Comparison of ENCODE assay signal across 1 cellular context in the genomic region with DNA sequence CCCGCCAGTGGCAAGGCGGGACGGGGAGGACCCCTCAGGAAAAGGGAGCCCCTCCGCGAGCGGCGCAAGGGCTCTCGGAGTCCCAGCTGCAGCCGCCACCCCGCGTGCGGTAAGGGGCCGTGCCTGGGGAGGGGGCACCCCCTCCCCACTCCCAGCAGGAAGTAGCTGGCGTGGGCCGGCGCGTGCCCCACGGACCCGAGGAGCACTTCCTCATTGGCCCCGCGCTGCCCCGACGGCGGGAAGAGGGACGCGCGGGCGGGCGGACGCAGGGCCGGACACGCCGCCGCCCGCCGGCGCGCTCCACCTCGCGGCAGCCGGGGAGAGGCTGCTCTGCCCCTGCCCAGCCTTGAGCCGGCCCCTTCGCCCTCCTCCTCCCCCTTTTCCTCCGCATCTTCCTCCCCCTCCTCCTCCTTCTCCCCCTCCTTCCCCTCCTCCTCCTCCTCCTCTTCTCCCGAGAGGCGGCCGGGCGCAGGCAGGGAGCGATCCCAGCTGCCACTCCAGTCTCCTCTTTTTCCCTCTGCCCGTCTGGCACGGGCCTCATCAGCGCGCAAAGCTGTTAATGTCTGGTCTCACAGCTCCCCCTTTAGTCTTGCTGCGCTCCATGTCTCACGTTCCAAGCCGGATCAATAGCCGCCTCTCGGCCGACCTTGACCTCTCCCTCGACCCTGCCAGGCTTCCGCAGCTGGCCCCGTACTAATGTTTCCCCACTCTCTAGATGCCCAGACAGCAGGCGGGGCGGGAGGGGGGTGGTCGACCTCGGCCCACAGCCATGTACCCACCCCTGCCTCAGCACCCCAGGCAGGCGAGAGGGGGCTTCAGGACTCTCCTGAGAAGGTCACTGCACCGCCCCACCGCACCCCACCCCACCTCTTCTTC.
A peak's percentile ranks its signal among the peaks of the same experiment; 100 is the strongest.
TF ChIP-seq lines count a peak whose summit lies in the region.

No MANE protein-coding gene starts in this region.

TF ChIP-seq in HepG2, 621 proteins besides CTCF, POLR2A, EP300 and RAD21 (continued from another document and continues in another):
- TF ChIP-seq, protein P1, sequence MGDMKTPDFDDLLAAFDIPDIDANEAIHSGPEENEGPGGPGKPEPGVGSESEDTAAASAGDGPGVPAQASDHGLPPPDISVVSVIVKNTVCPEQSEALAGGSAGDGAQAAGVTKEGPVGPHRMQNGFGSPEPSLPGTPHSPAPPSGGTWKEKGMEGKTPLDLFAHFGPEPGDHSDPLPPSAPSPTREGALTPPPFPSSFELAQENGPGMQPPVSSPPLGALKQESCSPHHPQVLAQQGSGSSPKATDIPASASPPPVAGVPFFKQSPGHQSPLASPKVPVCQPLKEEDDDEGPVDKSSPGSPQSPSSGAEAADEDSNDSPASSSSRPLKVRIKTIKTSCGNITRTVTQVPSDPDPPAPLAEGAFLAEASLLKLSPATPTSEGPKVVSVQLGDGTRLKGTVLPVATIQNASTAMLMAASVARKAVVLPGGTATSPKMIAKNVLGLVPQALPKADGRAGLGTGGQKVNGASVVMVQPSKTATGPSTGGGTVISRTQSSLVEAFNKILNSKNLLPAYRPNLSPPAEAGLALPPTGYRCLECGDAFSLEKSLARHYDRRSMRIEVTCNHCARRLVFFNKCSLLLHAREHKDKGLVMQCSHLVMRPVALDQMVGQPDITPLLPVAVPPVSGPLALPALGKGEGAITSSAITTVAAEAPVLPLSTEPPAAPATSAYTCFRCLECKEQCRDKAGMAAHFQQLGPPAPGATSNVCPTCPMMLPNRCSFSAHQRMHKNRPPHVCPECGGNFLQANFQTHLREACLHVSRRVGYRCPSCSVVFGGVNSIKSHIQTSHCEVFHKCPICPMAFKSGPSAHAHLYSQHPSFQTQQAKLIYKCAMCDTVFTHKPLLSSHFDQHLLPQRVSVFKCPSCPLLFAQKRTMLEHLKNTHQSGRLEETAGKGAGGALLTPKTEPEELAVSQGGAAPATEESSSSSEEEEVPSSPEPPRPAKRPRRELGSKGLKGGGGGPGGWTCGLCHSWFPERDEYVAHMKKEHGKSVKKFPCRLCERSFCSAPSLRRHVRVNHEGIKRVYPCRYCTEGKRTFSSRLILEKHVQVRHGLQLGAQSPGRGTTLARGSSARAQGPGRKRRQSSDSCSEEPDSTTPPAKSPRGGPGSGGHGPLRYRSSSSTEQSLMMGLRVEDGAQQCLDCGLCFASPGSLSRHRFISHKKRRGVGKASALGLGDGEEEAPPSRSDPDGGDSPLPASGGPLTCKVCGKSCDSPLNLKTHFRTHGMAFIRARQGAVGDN (CRISPR knock-in tag; IDR thresholded peaks at IDR 0.05): peak; percentile 42; the same call in 1 of the 2 replicates
- no peak for TF ChIP-seq ZBTB3 (CRISPR knock-in tag; IDR thresholded peaks at IDR 0.05; ENCODE audit: borderline replicate concordance, low read depth)
- no peak for TF ChIP-seq ZNF784 (CRISPR knock-in tag; IDR thresholded peaks at IDR 0.05; ENCODE audit: borderline replicate concordance)
- TF ChIP-seq GABPB1 (CRISPR knock-in tag; IDR thresholded peaks at IDR 0.05): peak; percentile 40; the same call in 1 of the 2 replicates
- 0 out of 2 replicates have a peak, but pooled peaks have one; percentile 19 for TF ChIP-seq HNRNPL (IDR thresholded peaks at IDR 0.05; ENCODE audit: low read depth, low read length)
- peak; percentile 90 for TF ChIP-seq SKI (IDR thresholded peaks at IDR 0.05; ENCODE audit: partially characterized antibody)
- TF ChIP-seq ZNF121 (CRISPR knock-in tag; IDR thresholded peaks at IDR 0.05): no peak
- TF ChIP-seq, protein P2, sequence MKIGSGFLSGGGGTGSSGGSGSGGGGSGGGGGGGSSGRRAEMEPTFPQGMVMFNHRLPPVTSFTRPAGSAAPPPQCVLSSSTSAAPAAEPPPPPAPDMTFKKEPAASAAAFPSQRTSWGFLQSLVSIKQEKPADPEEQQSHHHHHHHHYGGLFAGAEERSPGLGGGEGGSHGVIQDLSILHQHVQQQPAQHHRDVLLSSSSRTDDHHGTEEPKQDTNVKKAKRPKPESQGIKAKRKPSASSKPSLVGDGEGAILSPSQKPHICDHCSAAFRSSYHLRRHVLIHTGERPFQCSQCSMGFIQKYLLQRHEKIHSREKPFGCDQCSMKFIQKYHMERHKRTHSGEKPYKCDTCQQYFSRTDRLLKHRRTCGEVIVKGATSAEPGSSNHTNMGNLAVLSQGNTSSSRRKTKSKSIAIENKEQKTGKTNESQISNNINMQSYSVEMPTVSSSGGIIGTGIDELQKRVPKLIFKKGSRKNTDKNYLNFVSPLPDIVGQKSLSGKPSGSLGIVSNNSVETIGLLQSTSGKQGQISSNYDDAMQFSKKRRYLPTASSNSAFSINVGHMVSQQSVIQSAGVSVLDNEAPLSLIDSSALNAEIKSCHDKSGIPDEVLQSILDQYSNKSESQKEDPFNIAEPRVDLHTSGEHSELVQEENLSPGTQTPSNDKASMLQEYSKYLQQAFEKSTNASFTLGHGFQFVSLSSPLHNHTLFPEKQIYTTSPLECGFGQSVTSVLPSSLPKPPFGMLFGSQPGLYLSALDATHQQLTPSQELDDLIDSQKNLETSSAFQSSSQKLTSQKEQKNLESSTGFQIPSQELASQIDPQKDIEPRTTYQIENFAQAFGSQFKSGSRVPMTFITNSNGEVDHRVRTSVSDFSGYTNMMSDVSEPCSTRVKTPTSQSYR (CRISPR knock-in tag; IDR thresholded peaks at IDR 0.05; ENCODE audit: borderline replicate concordance): no peak
- TF ChIP-seq ZFP36L2 (CRISPR knock-in tag; IDR thresholded peaks at IDR 0.05): no peak
- no peak for TF ChIP-seq ZFP90 (CRISPR knock-in tag; IDR thresholded peaks at IDR 0.05; ENCODE audit: borderline replicate concordance)
- TF ChIP-seq ZMYM4 (CRISPR knock-in tag; IDR thresholded peaks at IDR 0.05): peak; percentile 39
- no peak for TF ChIP-seq MAFK (conservative IDR thresholded peaks at IDR 0.05 in 1 of 2, IDR thresholded peaks at IDR 0.05 in 1 of 2; ENCODE audit: low read length in 2 of 2)
- no peak for TF ChIP-seq ZNF317 (CRISPR knock-in tag; IDR thresholded peaks at IDR 0.05)
- TF ChIP-seq JUN (CRISPR knock-in tag; IDR thresholded peaks at IDR 0.05): no peak
- TF ChIP-seq HMGA1 (CRISPR knock-in tag; conservative IDR thresholded peaks at IDR 0.05): no peak
- TF ChIP-seq, protein P3, sequence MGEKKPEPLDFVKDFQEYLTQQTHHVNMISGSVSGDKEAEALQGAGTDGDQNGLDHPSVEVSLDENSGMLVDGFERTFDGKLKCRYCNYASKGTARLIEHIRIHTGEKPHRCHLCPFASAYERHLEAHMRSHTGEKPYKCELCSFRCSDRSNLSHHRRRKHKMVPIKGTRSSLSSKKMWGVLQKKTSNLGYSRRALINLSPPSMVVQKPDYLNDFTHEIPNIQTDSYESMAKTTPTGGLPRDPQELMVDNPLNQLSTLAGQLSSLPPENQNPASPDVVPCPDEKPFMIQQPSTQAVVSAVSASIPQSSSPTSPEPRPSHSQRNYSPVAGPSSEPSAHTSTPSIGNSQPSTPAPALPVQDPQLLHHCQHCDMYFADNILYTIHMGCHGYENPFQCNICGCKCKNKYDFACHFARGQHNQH (CRISPR knock-in tag; IDR thresholded peaks at IDR 0.05): no peak
- 0 out of 2 replicates have a peak, but pooled peaks have one; percentile 19 for TF ChIP-seq GMEB1 (CRISPR knock-in tag; IDR thresholded peaks at IDR 0.05; ENCODE audit: borderline replicate concordance)
- 0 out of 2 replicates have a peak, but pooled peaks have one; percentile 9 for TF ChIP-seq ZGPAT (CRISPR knock-in tag; IDR thresholded peaks at IDR 0.05)
- no peak for TF ChIP-seq RBM22 (optimal IDR thresholded peaks at IDR 0.05; ENCODE audit: low read length)
- TF ChIP-seq ZNF574 (CRISPR knock-in tag; IDR thresholded peaks at IDR 0.05): no peak
- TF ChIP-seq NCOR1 (IDR thresholded peaks at IDR 0.05; ENCODE audit: borderline replicate concordance, low read length): peak; percentile 57; the same call in 1 of the 2 replicates
- no peak for TF ChIP-seq FOXP1 (IDR thresholded peaks at IDR 0.05)
- 0 out of 2 replicates have a peak, but pooled peaks have one; percentile 22 for TF ChIP-seq FOXP1 (CRISPR knock-in tag; IDR thresholded peaks at IDR 0.05)
- no peak for TF ChIP-seq ZFAT (CRISPR knock-in tag; conservative IDR thresholded peaks at IDR 0.05)
- no peak for TF ChIP-seq SNRNP70 (IDR thresholded peaks at IDR 0.05; ENCODE audit: low read depth, low read length)
- peak; percentile 16; the same call in 1 of the 2 replicates for TF ChIP-seq TFAP4 (IDR thresholded peaks at IDR 0.05; ENCODE audit: borderline replicate concordance, low read depth)
- TF ChIP-seq TBP (CRISPR knock-in tag; IDR thresholded peaks at IDR 0.05): no peak
- TF ChIP-seq KLF9 (CRISPR knock-in tag; IDR thresholded peaks at IDR 0.05; ENCODE audit: low read depth): no peak
- TF ChIP-seq ZNF282 (IDR thresholded peaks at IDR 0.05; ENCODE audit: partially characterized antibody): no peak
- no peak for TF ChIP-seq KLF6 (CRISPR knock-in tag; IDR thresholded peaks at IDR 0.05)
- no peak for TF ChIP-seq ZC3H4 (CRISPR knock-in tag; IDR thresholded peaks at IDR 0.05; ENCODE audit: borderline replicate concordance)
- no peak for TF ChIP-seq TBL1XR1 (IDR thresholded peaks at IDR 0.05; ENCODE audit: borderline replicate concordance, low read length, partially characterized antibody)
- TF ChIP-seq, protein P4, sequence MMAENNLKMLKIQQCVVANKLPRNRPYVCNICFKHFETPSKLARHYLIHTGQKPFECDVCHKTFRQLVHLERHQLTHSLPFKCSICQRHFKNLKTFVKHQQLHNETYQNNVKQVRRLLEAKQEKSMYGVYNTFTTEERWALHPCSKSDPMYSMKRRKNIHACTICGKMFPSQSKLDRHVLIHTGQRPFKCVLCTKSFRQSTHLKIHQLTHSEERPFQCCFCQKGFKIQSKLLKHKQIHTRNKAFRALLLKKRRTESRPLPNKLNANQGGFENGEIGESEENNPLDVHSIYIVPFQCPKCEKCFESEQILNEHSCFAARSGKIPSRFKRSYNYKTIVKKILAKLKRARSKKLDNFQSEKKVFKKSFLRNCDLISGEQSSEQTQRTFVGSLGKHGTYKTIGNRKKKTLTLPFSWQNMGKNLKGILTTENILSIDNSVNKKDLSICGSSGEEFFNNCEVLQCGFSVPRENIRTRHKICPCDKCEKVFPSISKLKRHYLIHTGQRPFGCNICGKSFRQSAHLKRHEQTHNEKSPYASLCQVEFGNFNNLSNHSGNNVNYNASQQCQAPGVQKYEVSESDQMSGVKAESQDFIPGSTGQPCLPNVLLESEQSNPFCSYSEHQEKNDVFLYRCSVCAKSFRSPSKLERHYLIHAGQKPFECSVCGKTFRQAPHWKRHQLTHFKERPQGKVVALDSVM (CRISPR knock-in tag; IDR thresholded peaks at IDR 0.05): no peak
- TF ChIP-seq ZNF879 (CRISPR knock-in tag; IDR thresholded peaks at IDR 0.05): no peak
- TF ChIP-seq ZNF230 (CRISPR knock-in tag; IDR thresholded peaks at IDR 0.05): no peak
- 0 out of 2 replicates have a peak, but pooled peaks have one; percentile 49 for TF ChIP-seq ZSCAN31 (CRISPR knock-in tag; IDR thresholded peaks at IDR 0.05; ENCODE audit: low read depth)
- 0 out of 2 replicates have a peak, but pooled peaks have one; percentile 12 for TF ChIP-seq THAP11 (CRISPR knock-in tag; IDR thresholded peaks at IDR 0.05)
- 0 out of 2 replicates have a peak, but pooled peaks have one; percentile 64 for TF ChIP-seq MEIS1 (CRISPR knock-in tag; IDR thresholded peaks at IDR 0.05; ENCODE audit: borderline replicate concordance)
